In the genomic region with DNA sequence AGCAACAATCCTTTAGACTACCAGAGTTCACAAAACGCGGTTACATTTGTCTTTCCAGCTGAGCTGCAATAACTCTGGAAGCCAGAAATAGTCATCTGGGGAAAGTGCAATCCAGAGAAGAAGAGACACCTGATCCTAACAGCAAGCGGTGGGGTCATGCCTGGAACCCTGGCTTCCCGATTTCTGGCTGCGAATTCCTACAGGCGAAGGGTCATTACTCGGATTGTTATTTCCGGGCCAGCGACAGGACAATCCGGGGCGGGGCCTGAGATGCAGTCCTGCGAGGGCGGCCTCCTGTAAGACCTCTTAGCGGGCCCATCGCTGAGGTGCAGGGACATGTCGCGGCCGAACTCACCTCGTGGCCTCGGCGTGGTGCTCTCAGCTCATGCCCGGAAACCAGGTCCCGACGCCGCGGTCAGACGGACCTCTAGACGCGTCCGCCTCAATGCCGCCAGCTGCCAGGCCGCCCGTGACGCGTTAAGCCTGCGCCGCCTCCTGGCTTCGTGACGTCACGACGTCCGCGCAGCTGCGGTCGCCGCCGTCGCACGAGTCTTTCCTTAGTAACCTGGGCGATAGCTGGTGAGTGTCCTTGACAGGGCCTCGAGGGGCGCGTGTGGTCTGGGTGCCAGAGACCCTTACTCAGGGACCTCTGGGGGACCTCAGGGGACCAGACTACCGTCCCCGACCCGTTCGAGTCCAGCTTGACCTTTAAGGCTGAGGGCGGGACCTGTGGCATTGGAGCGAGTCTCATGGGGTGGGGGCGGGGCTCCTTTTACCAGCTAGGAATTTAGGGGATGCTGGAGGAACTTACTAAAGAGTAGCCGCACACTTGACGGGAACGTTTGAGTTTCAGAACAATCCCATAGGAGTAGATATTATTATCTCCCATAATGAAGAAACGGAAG, we compare ENCODE assay signal across 8 cellular contexts. TPM values are rescaled to one million over a fixed set of nuclear protein-coding genes. Genes with fewer than 3 reads are reported as not detected.
DNase-seq lines count a peak whose midpoint lies in the region; ATAC-seq, FAIRE-seq and TF ChIP-seq lines count a peak whose summit lies in the region.

A gene with protein sequence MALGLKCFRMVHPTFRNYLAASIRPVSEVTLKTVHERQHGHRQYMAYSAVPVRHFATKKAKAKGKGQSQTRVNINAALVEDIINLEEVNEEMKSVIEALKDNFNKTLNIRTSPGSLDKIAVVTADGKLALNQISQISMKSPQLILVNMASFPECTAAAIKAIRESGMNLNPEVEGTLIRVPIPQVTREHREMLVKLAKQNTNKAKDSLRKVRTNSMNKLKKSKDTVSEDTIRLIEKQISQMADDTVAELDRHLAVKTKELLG (plus strand): TSS at position 523 of the 905 bp plus-strand sequence. CDS start 6,010 bp downstream, outside the sequence.
A gene with protein sequence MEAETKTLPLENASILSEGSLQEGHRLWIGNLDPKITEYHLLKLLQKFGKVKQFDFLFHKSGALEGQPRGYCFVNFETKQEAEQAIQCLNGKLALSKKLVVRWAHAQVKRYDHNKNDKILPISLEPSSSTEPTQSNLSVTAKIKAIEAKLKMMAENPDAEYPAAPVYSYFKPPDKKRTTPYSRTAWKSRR (minus strand): TSS at position 481 of the 905 bp plus-strand sequence. CDS start 3,348 bp downstream, outside the sequence.

- ATAC-seq in GM18909 (IDR thresholded peaks at IDR 0.05; ENCODE audit: poor library complexity, unreplicated experiment) (peak; percentile 85), HG03159 (IDR thresholded peaks at IDR 0.05; ENCODE audit: unreplicated experiment) (peak; percentile 86)

- peaks cover 16% of the 10 kb centered on the region for H3K4me1 ChIP-seq in keratinocyte (ENCODE audit: control insufficient read depth, extremely low read depth, insufficient read depth, low read length)

- H3K4me2 ChIP-seq in keratinocyte (ENCODE audit: control insufficient read depth, extremely low read depth, insufficient read depth, low read depth, low read length) = peak within 1 kb of the TSS; percentile 100

- no peaks in the 10 kb centered on the region for H3K9me1 ChIP-seq in keratinocyte (ENCODE audit: control insufficient read depth, extremely low read depth, insufficient read depth, low read length)

- H3K27me3 ChIP-seq in keratinocyte (ENCODE audit: control insufficient read depth, extremely low read depth, insufficient read depth, low read length) = no peaks in the 10 kb centered on the region

- no peaks in the 10 kb centered on the region for H4K20me1 ChIP-seq in keratinocyte (ENCODE audit: control insufficient read depth, extremely low read depth, insufficient read depth, low read length)

- dilution Hi-C loops in keratinocyte (cut with MboI; ENCODE audit: extremely low pct_ligation_motif_present, low sequenced_read_pairs) = no loop called here

- H3K4me3 ChIP-seq in AG09309 (ENCODE audit: control insufficient read depth, low read depth, low read length) (peak within 1 kb of the TSS; percentile 91), keratinocyte (ENCODE audit: control insufficient read depth in 2 of 3, extremely low read depth in 1 of 3, insufficient read depth in 2 of 3, low read depth in 1 of 3, low read length in 3 of 3) (peak within 1 kb of the TSS; percentile 81 to 100 (median 90))

- peak within 1 kb of the TSS; percentile 93 for H3K9ac ChIP-seq in keratinocyte (ENCODE audit: control insufficient read depth, extremely low read depth, insufficient read depth, low read length)

- peak; percentile 55 for DNase-seq in AG09309 (ENCODE audit: low read depth)
- DNase-seq in NCI-H345 (lab: John Stamatoyannopoulos, UW) = peak; percentile 86
- peak; percentile 92 for DNase-seq in activated CD4-positive, CD25-positive, alpha-beta regulatory T cell treated with anti-CD3 and anti-CD28 coated beads, Interleukin-2, amount 50 U/mL, for 72 hours
- DNase-seq in cerebellar cortex (ENCODE audit: low spot score) = peak; percentile 91
- DNase-seq in keratinocyte (ENCODE audit: low read depth, low spot score) = peak; percentile 35
- DNase-seq in stimulated activated CD4-positive, alpha-beta T cell treated with anti-CD3 and anti-CD28 coated beads, Interleukin-12 subunit alpha, Interleukin-12 subunit beta, amount 100 ng/mL, for 48 hours (ENCODE audit: low read depth in 2 of 3, low spot score in 1 of 3) = peak; percentile 85 to 86 (median 86)

- no peaks in the 10 kb centered on the region for H3K9me3 ChIP-seq in keratinocyte (ENCODE audit: control insufficient read depth, low read depth, low read length)

- peak within 1 kb of the TSS; percentile 91 for H3K27ac ChIP-seq in keratinocyte (ENCODE audit: control insufficient read depth, insufficient read depth, low read length)

- TF ChIP-seq CTCF in AG09309 (IDR thresholded peaks at IDR 0.05; ENCODE audit: control insufficient read depth, insufficient read depth, low read depth, low read length, missing control alignments) (no peak), keratinocyte (optimal IDR thresholded peaks at IDR 0.05 in 1 of 3, IDR thresholded peaks at IDR 0.05 in 1 of 3, conservative IDR thresholded peaks at IDR 0.05 in 1 of 3; ENCODE audit: extremely low read depth in 1 of 3, insufficient read depth in 2 of 3, low read length in 3 of 3) (peak in 1 of 3 experiments; percentile 0)

- no peak for FAIRE-seq in keratinocyte (lab: Jason Lieb, UNC)

- H3K79me2 ChIP-seq in keratinocyte (ENCODE audit: control insufficient read depth, insufficient read depth, low read length) = peaks cover 74% of the 10 kb centered on the region

- peaks cover 4 to 8% of the 10 kb centered on the region in 2 experiments for H3K36me3 ChIP-seq in keratinocyte (ENCODE audit: control insufficient read depth in 2 of 2, extremely low read depth in 1 of 2, insufficient read depth in 2 of 2, low read length in 2 of 2)

- peak within 1 kb of the TSS; percentile 98 for H2AFZ ChIP-seq in keratinocyte (ENCODE audit: control insufficient read depth, low read length)

RNA-seq across cellular contexts. Expression of the first gene that starts in this region (rescaled TPM):
- 62.9 to 82.6 TPM (median 72.6 TPM) in 3 replicates for polyA plus RNA-seq in keratinocyte
- 106 TPM for polyA plus RNA-seq in keratinocyte (2011; ENCODE audit: low read depth)
- polyA plus RNA-seq in keratinocyte (2011; cell fraction: cytosol; rRNA removed) = 51.6 and 84.0 TPM in 2 replicates
- polyA plus RNA-seq in keratinocyte (2011; cell fraction: nucleus; rRNA removed) = 81.9 and 83.9 TPM in 2 replicates
- 37.0 and 37.1 TPM in 2 replicates for polyA plus RNA-seq in keratinocyte (2012; ENCODE audit: low replicate concordance)
- polyA minus RNA-seq in keratinocyte = 35.5 to 74.4 TPM (median 62.7 TPM) in 3 replicates
- 19.4 TPM for polyA minus RNA-seq in keratinocyte (2011; cell fraction: cytosol; rRNA and poly(A)+ RNA removed)
- polyA minus RNA-seq in keratinocyte (2011; cell fraction: nucleus; rRNA and poly(A)+ RNA removed) = 24.9 and 46.8 TPM in 2 replicates

RNA-seq across cellular contexts. Expression of the second gene that starts in this region (rescaled TPM):
- polyA plus RNA-seq in keratinocyte = 22.4 to 43.4 TPM (median 27.1 TPM) in 3 replicates
- 25.1 TPM for polyA plus RNA-seq in keratinocyte (2011; ENCODE audit: low read depth)
- 23.1 and 43.3 TPM in 2 replicates for polyA plus RNA-seq in keratinocyte (2011; cell fraction: cytosol; rRNA removed)
- polyA plus RNA-seq in keratinocyte (2011; cell fraction: nucleus; rRNA removed) = 11.5 and 17.1 TPM in 2 replicates
- 14.3 and 20.0 TPM in 2 replicates for polyA plus RNA-seq in keratinocyte (2012; ENCODE audit: low replicate concordance)
- polyA minus RNA-seq in keratinocyte = 5.1 to 20.1 TPM (median 12.9 TPM) in 3 replicates
- 9.2 TPM for polyA minus RNA-seq in keratinocyte (2011; cell fraction: cytosol; rRNA and poly(A)+ RNA removed)
- 4.4 and 11.6 TPM in 2 replicates for polyA minus RNA-seq in keratinocyte (2011; cell fraction: nucleus; rRNA and poly(A)+ RNA removed)

Comparison
In these comparisons a context has a peak if more than half of its experiments do, and no peak if none do; other contexts are left out.
1. Peak in every context shown above with its lines: DNase-seq, ATAC-seq, H3K4me3 ChIP-seq and H3K27ac ChIP-seq.
2. DNase-seq: peak in every context shown above with its lines; median percentile 92 in activated CD4-positive, CD25-positive, alpha-beta regulatory T cell treated with anti-CD3 and anti-CD28 coated beads, Interleukin-2, amount 50 U/mL, for 72 hours; 91 in cerebellar cortex; 86 in NCI-H345; 86 in stimulated activated CD4-positive, alpha-beta T cell treated with anti-CD3 and anti-CD28 coated beads, Interleukin-12 subunit alpha, Interleukin-12 subunit beta, amount 100 ng/mL, for 48 hours; 55 in AG09309; 35 in keratinocyte.